In genomic region chr7:50717186-50717585, GRCh38 we compare ENCODE assay signal across 26 cellular contexts.
"Had no signal": no experiment of that assay in that cellular context is flagged by ENCODE, and none has a peak within 500 bp of the region (broad histone marks: within the 10 kb centered on the region; RNA-seq: fewer than 3 reads in every experiment).

No MANE protein-coding gene starts in this region.

- H3K4me1 Mint-ChIP-seq: stimulated activated naive B cell treated with anti-CD40 and anti-IgM and Interleukin-4, amounts not matched to agents 10 μg/mL and 1 μg/mL and 100 μg/mL, for 72 hours had no signal

- H3K4me3 Mint-ChIP-seq: dendritic cell treated with granulocyte-macrophage colony-stimulating factor and Interleukin-4, amounts not matched to agents 40 ng/mL and 50 ng/mL, for 4 days; naive thymus-derived CD8-positive, alpha-beta T cell; nephron progenitor cell; stimulated activated naive B cell treated with anti-CD40 and anti-IgM and Interleukin-4, amounts not matched to agents 10 μg/mL and 1 μg/mL and 100 μg/mL, for 72 hours; stimulated activated naive CD8-positive, alpha-beta T cell treated with anti-CD3 and anti-CD28 coated beads, Interleukin-15, amount 100 ng/mL, for 72 hours had no signal

- H3K27ac ChIP-seq: colonic mucosa, esophagus squamous epithelium, lower lobe of right lung, ovary, psoas muscle, sigmoid colon, suprapubic skin, transverse colon, upper lobe of right lung, uterus had no signal

- ATAC-seq: heart right ventricle; left ventricle myocardium superior; lower lobe of right lung; naive thymus-derived CD8-positive, alpha-beta T cell; psoas muscle; right cardiac atrium; stimulated activated naive B cell treated with anti-CD40 and anti-IgM and Interleukin-4, amounts not matched to agents 10 μg/mL and 1 μg/mL and 100 μg/mL, for 72 hours; stimulated activated naive CD8-positive, alpha-beta T cell treated with anti-CD3 and anti-CD28 coated beads, Interleukin-15, amount 100 ng/mL, for 72 hours; upper lobe of right lung had no signal

- H3K9me3 Mint-ChIP-seq: dendritic cell treated with granulocyte-macrophage colony-stimulating factor and Interleukin-4, amounts not matched to agents 40 ng/mL and 50 ng/mL, for 4 days; nephron progenitor cell had no signal

- H3K4me3 ChIP-seq: colonic mucosa, esophagus squamous epithelium, heart right ventricle, lower lobe of right lung, ovary, psoas muscle, sigmoid colon, suprapubic skin, transverse colon, upper lobe of right lung, uterus had no signal

- H3K27ac Mint-ChIP-seq: dendritic cell treated with granulocyte-macrophage colony-stimulating factor and Interleukin-4, amounts not matched to agents 40 ng/mL and 50 ng/mL, for 4 days; naive thymus-derived CD8-positive, alpha-beta T cell; stimulated activated naive B cell treated with anti-CD40 and anti-IgM and Interleukin-4, amounts not matched to agents 10 μg/mL and 1 μg/mL and 100 μg/mL, for 72 hours had no signal

- H3K36me3 ChIP-seq: colonic mucosa, esophagus squamous epithelium, heart right ventricle, lower lobe of right lung, ovary, sigmoid colon, suprapubic skin, transverse colon, upper lobe of right lung, uterus had no signal

- H3K27me3 ChIP-seq: colonic mucosa, esophagus squamous epithelium, heart right ventricle, ovary, sigmoid colon, suprapubic skin, transverse colon, upper lobe of right lung, uterus had no signal

- H3K9me3 ChIP-seq: colonic mucosa, esophagus squamous epithelium, heart right ventricle, lower lobe of right lung, ovary, psoas muscle, sigmoid colon, suprapubic skin, transverse colon, upper lobe of right lung, uterus had no signal

- H3K36me3 Mint-ChIP-seq: naive thymus-derived CD8-positive, alpha-beta T cell; stimulated activated naive B cell treated with anti-CD40 and anti-IgM and Interleukin-4, amounts not matched to agents 10 μg/mL and 1 μg/mL and 100 μg/mL, for 72 hours had no signal

- DNase-seq: colonic mucosa; effector memory CD4-positive, alpha-beta T cell; erythroblast; esophagus squamous epithelium; foreskin melanocyte; glutamatergic neuron; heart right ventricle; left ventricle myocardium superior; lower lobe of right lung; naive thymus-derived CD8-positive, alpha-beta T cell; nephron progenitor cell; occipital lobe; ovary; posterior cingulate gyrus; psoas muscle; sigmoid colon; stimulated activated CD4-positive, alpha-beta T cell treated with anti-CD3 and anti-CD28 coated beads, Interleukin-2, amount 100 ng/mL, for 24 hours; stimulated activated CD4-positive, alpha-beta T cell treated with anti-CD3 and anti-CD28 coated beads, Interleukin-4, amount 100 ng/mL, for 24 hours; stimulated activated naive B cell treated with anti-CD40 and anti-IgM and Interleukin-4, amounts not matched to agents 10 μg/mL and 1 μg/mL and 100 μg/mL, for 72 hours; stimulated activated naive CD8-positive, alpha-beta T cell treated with anti-CD3 and anti-CD28 coated beads, Interleukin-15, amount 100 ng/mL, for 72 hours; transverse colon; upper lobe of right lung; uterus had no signal
